Comparison of ENCODE assay signal across 1 cellular context in genomic region chr11:91163619-91164451, GRCh38.
TF ChIP-seq lines count a peak whose summit lies in the region.

No MANE protein-coding gene starts in this region.

TF ChIP-seq in SK-N-SH, 30 proteins besides CTCF, POLR2A, EP300 and RAD21 (continued from another document):
- TF ChIP-seq YY1 (IDR thresholded peaks at IDR 0.05; ENCODE audit: low read depth) (no peak), MXI1 (IDR thresholded peaks at IDR 0.05; ENCODE audit: low read depth, low read length) (peak; percentile 37; the same call in 1 of the 2 replicates), EZH2phosphoT487 (IDR thresholded peaks at IDR 0.05; ENCODE audit: borderline replicate concordance, low read depth) (no peak), MEF2A (IDR thresholded peaks at IDR 0.05; ENCODE audit: borderline replicate concordance, low read depth) (no peak), FOXM1 (IDR thresholded peaks at IDR 0.05; ENCODE audit: low read depth) (no peak), NRF1 (IDR thresholded peaks at IDR 0.05; ENCODE audit: low read depth, low read length) (no peak), ZBTB33 (IDR thresholded peaks at IDR 0.05; ENCODE audit: borderline replicate concordance, low read depth) (no peak), TEAD4 (IDR thresholded peaks at IDR 0.05; ENCODE audit: borderline replicate concordance, insufficient read depth) (peak; percentile 33; the same call in 1 of the 2 replicates), USF1 (IDR thresholded peaks at IDR 0.05; ENCODE audit: borderline replicate concordance, low read depth) (no peak), TAF1 (IDR thresholded peaks at IDR 0.05; ENCODE audit: borderline replicate concordance, low read depth, low read length) (no peak), SMC3 (IDR thresholded peaks at IDR 0.05; ENCODE audit: low read depth, low read length) (no peak), FOSL2 (IDR thresholded peaks at IDR 0.05; ENCODE audit: borderline replicate concordance, low read depth) (peak; percentile 24; the same call in 1 of the 2 replicates), USF2 (IDR thresholded peaks at IDR 0.05; ENCODE audit: borderline replicate concordance, low read depth, low read length) (no peak), GABPA (IDR thresholded peaks at IDR 0.05; ENCODE audit: low read depth) (no peak), FOXJ3 (CRISPR knock-in tag; IDR thresholded peaks at IDR 0.05) (peak; percentile 87; the same call in 1 of the 2 replicates), GATA2 (CRISPR knock-in tag; IDR thresholded peaks at IDR 0.05) (peak; percentile 91), REST (IDR thresholded peaks at IDR 0.05; ENCODE audit: low read depth, low read length) (no peak), NFIC (IDR thresholded peaks at IDR 0.05; ENCODE audit: borderline replicate concordance) (peak; percentile 36; the same call in 1 of the 2 replicates), MAX (IDR thresholded peaks at IDR 0.05; ENCODE audit: low read depth) (no peak), POLR2AphosphoS5 (IDR thresholded peaks at IDR 0.05; ENCODE audit: low read depth, low read length) (no peak), JUND (IDR thresholded peaks at IDR 0.05) (peak; percentile 47), RXRA (IDR thresholded peaks at IDR 0.05; ENCODE audit: borderline replicate concordance, low read depth) (no peak), ELF1 (IDR thresholded peaks at IDR 0.05) (no peak)
